Comparison of ENCODE assay signal across 16 cellular contexts in the genomic region with DNA sequence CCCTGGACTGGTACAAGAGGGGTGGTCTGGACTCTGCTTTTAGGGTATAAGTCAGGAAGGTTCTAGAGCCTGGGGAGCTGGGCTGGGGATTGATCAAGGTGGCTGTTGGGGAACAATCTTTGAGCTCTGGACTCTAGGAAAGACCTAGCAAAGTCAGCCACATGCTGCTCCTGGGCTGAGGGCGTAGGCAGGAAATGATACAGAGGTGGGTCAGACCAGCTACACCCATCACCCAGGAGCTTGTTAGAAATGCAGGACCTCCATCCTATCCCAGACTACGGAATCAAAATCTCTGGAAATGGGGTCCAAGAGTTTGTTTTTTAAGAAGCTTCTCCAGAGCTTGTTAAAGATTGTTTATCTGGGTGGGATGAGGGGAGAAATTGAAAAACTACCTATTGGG. TPM values are rescaled to one million over a fixed set of nuclear protein-coding genes. Genes with fewer than 3 reads are reported as not detected.
DNase-seq lines count a peak whose midpoint lies in the region; ATAC-seq and TF ChIP-seq lines count a peak whose summit lies in the region.
"Had no signal": no experiment of that assay in that cellular context is flagged by ENCODE, and none has a peak within 500 bp of the region (broad histone marks: within the 10 kb centered on the region; RNA-seq: fewer than 3 reads in every experiment).

No MANE protein-coding gene starts in this region.

- H3K4me3 ChIP-seq in Peyer's patch: no peak overlapping the region
- H3K4me3 ChIP-seq in skin epidermis: no peak overlapping the region
- H3K4me3 ChIP-seq in right lobe of liver: no peak overlapping the region
- H3K4me3 ChIP-seq: heart left ventricle, mucosa of descending colon, ovary had no signal

- ATAC-seq in HG02870 (IDR thresholded peaks at IDR 0.05; ENCODE audit: unreplicated experiment) (no peak), right lobe of liver (no peak)
- ATAC-seq: activated naive CD8-positive, alpha-beta T cell treated with anti-CD3 and anti-CD28 coated beads, Interleukin-2, amount 50 U/mL, for 24 hours; heart left ventricle had no signal

- no peaks in the 10 kb centered on the region for H3K27me3 ChIP-seq in Peyer's patch
- H3K27me3 ChIP-seq in right lobe of liver: no peaks in the 10 kb centered on the region
- H3K27me3 ChIP-seq: heart left ventricle, ovary had no signal

- TF ChIP-seq CTCF in Peyer's patch (IDR thresholded peaks at IDR 0.05) (no peak), right lobe of liver (IDR thresholded peaks at IDR 0.05) (no peak)

- H3K9me3 ChIP-seq in Peyer's patch (no peaks in the 10 kb centered on the region), right lobe of liver (no peaks in the 10 kb centered on the region)
- H3K9me3 ChIP-seq: heart left ventricle, mucosa of descending colon, ovary had no signal

- intact Hi-C loops in right lobe of liver (cut with DNase I): no loop called here

- WGBS in right lobe of liver (ENCODE audit: insufficient coverage, low coverage, low lambda C conversion rate, missing lambda C conversion rate): 86% methylated on average over 2 of the region's 2 CpGs

- peaks cover 0 to 31% (median 5%) of the 10 kb centered on the region in 4 donors for H3K4me1 ChIP-seq in Peyer's patch
- H3K4me1 ChIP-seq in right lobe of liver: no peaks in the 10 kb centered on the region

- H3K27ac ChIP-seq in Peyer's patch (peak overlapping the region in 3 of 4 donors; percentile 41 to 89 (median 83)), skin epidermis (peak overlapping the region in 15 of 21 experiments; percentile 13 to 97 (median 92)), right lobe of liver (no peak overlapping the region)
- H3K27ac ChIP-seq: ovary had no signal

- H3K36me3 ChIP-seq in Peyer's patch: peaks cover 0 to 10% (median 0%) of the 10 kb centered on the region in 3 donors
- no peaks in the 10 kb centered on the region for H3K36me3 ChIP-seq in right lobe of liver
- H3K36me3 ChIP-seq: heart left ventricle, ovary had no signal

- TF ChIP-seq POLR2A in Peyer's patch (IDR thresholded peaks at IDR 0.05): no peak
- no peak for TF ChIP-seq POLR2A in right lobe of liver (IDR thresholded peaks at IDR 0.05)

- peak; percentile 37 for DNase-seq in EH (ENCODE audit: low read depth)
- no peak for DNase-seq in Peyer's patch
- peak; percentile 51 for DNase-seq in dermis blood vessel endothelial cell
- DNase-seq in GM19238 (ENCODE audit: insufficient read length, low spot score): no peak
- no peak for DNase-seq in right lobe of liver
- no peak for DNase-seq in activated naive CD4-positive, alpha-beta T cell treated with anti-CD3 and anti-CD28 coated beads, Interleukin-2, amount 50 U/mL, for 16 hours
- DNase-seq: activated CD4-positive, alpha-beta T cell treated with anti-CD3 and anti-CD28 coated beads for 4 hours; activated naive CD8-positive, alpha-beta T cell treated with anti-CD3 and anti-CD28 coated beads, Interleukin-2, amount 50 U/mL, for 24 hours; activated T-cell treated with anti-CD3 and anti-CD28 coated beads for 4 hours; heart left ventricle; NCI-H2171; ovary; SHP77 treated with DMSO at 0.1 percent for 48 hours had no signal

RNA-seq across cellular contexts. Expression of gene ADTRP, which starts 9.4 kb away (rescaled TPM):
- 100 to 1,000 TPM in 3 of 4 donors, 10 to 100 TPM in 1; 33.8 to 187 (median 133) TPM for total RNA-seq in Peyer's patch
- 0.47 and 0.85 TPM in 2 replicates for total RNA-seq in dermis blood vessel endothelial cell
- 1 to 10 TPM in 2 of 6 experiments, under 1 TPM in 3, not detected in 1; 0.46 to 1.9 (median 0.92) TPM for total RNA-seq in right lobe of liver

Comparison
In these comparisons a context has a peak if more than half of its experiments do, and no peak if none do; other contexts are left out.
1. DNase-seq: peak in EH (single experiment) and dermis blood vessel endothelial cell (single experiment); none in Peyer's patch (0 of 3), GM19238 (single experiment), right lobe of liver (0 of 3) and activated naive CD4-positive, alpha-beta T cell treated with anti-CD3 and anti-CD28 coated beads, Interleukin-2, amount 50 U/mL, for 16 hours (single experiment).
2. H3K27ac ChIP-seq: peak in Peyer's patch (3 of 4) and skin epidermis (15 of 21); none in right lobe of liver (0 of 3).
3. RNA of gene ADTRP, which starts 9.4 kb away (total RNA-seq): 33.8 to 187 TPM in Peyer's patch; 0.46 to 1.9 TPM in right lobe of liver and 0.47 to 0.85 TPM in dermis blood vessel endothelial cell; every median in the first group is over 10 times any median in the second.